In genomic region chr7:36091571-36092176, GRCh38 we compare ENCODE assay signal across 23 cellular contexts.
DNase-seq lines count a peak whose midpoint lies in the region; ATAC-seq, FAIRE-seq and TF ChIP-seq lines count a peak whose summit lies in the region.
"Had no signal": no experiment of that assay in that cellular context is flagged by ENCODE, and none has a peak within 500 bp of the region (broad histone marks: within the 10 kb centered on the region; RNA-seq: fewer than 3 reads in every experiment).

No MANE protein-coding gene starts in this region.

- peak; percentile 19 to 31 (median 26) for ATAC-seq in pancreas
- ATAC-seq: GM12878, HCT116 had no signal

- peak overlapping the region; percentile 60 for H3K4me2 ChIP-seq in hepatocyte
- H3K4me2 ChIP-seq: A549, PC-9 had no signal

- intact Hi-C loops in pancreas (cut with DNase I) (no loop called here), stomach (cut with DNase I; ENCODE audit: low total_unique reads) (no loop called here), kidney (cut with DNase I) (no loop called here)

- 66% methylated on average over 7 of the region's 7 CpGs for WGBS in hepatocyte (ENCODE audit: low lambda C conversion rate, missing lambda C conversion rate)
- WGBS in pancreas, 2 donors = 55 to 74% methylated on average over 7 of the region's 7 CpGs
- WGBS in stomach, 5 donors = 56 to 76% (median 67%) methylated on average over 7 of the region's 7 CpGs

- H3K36me3 ChIP-seq in hepatocyte (replicated peaks; ENCODE audit: insufficient read depth, low read depth) (no peaks in the 10 kb centered on the region), pancreas (no peaks in the 10 kb centered on the region), stomach (no peaks in the 10 kb centered on the region), kidney (ENCODE audit: control insufficient read depth in 1 of 2, insufficient read depth in 2 of 2, low read length in 2 of 2) (no peaks in the 10 kb centered on the region)

- H2AFZ ChIP-seq in hepatocyte = peak overlapping the region; percentile 12
- H2AFZ ChIP-seq: PC-9 had no signal

- no peaks in the 10 kb centered on the region for H3K79me2 ChIP-seq in hepatocyte

- H3K4me1 ChIP-seq in hepatocyte (ENCODE audit: insufficient read depth) (peaks cover 5% of the 10 kb centered on the region), pancreas (peaks cover 11 to 15% (median 14%) of the 10 kb centered on the region in 3 donors), stomach (peaks cover 0 to 12% (median 3%) of the 10 kb centered on the region in 4 donors), kidney (ENCODE audit: control insufficient read depth in 1 of 2, insufficient read depth in 1 of 2, low read depth in 1 of 2, low read length in 2 of 2) (no peaks in the 10 kb centered on the region)

- no peak for TF ChIP-seq EP300 in stomach (IDR thresholded peaks at IDR 0.05)

- H3K27me3 ChIP-seq in hepatocyte (no peaks in the 10 kb centered on the region), pancreas (no peaks in the 10 kb centered on the region), stomach (no peaks in the 10 kb centered on the region)

- H4K20me1 ChIP-seq in hepatocyte (ENCODE audit: insufficient read depth, poor library complexity, severe bottlenecking) = no peaks in the 10 kb centered on the region

- no peak for TF ChIP-seq POLR2A in stomach (IDR thresholded peaks at IDR 0.05)

- no peak overlapping the region for H3K4me3 ChIP-seq in hepatocyte
- no peak overlapping the region for H3K4me3 ChIP-seq in pancreas
- no peak overlapping the region for H3K4me3 ChIP-seq in stomach
- H3K4me3 ChIP-seq in kidney (ENCODE audit: low read length in 2 of 2) = no peak overlapping the region
- H3K4me3 ChIP-seq: A549, GM12878, PC-9 had no signal

- FAIRE-seq in pancreas (lab: Jason Lieb, UNC) (no peak), kidney (lab: Jason Lieb, UNC) (no peak)
- FAIRE-seq: A549, G401.6, GM12878 had no signal

- H3K9me3 ChIP-seq in hepatocyte (ENCODE audit: low read depth) (no peaks in the 10 kb centered on the region), pancreas (no peaks in the 10 kb centered on the region), stomach (no peaks in the 10 kb centered on the region), kidney (ENCODE audit: control insufficient read depth in 1 of 2, low read length in 2 of 2) (no peaks in the 10 kb centered on the region)
- H3K9me3 ChIP-seq: A549 had no signal

- no peak overlapping the region for H3K9ac ChIP-seq in kidney (ENCODE audit: low read length in 2 of 2)

- peak overlapping the region; percentile 56 for H3K27ac ChIP-seq in hepatocyte
- H3K27ac ChIP-seq in pancreas = peak overlapping the region; percentile 28 to 83 (median 68)
- H3K27ac ChIP-seq in stomach = peak overlapping the region; percentile 63 to 82 (median 73)
- H3K27ac ChIP-seq in kidney (ENCODE audit: low read depth in 2 of 2, low read length in 2 of 2) = no peak overlapping the region
- H3K27ac ChIP-seq: A549, HL-60, PC-9, RWPE1 had no signal

- TF ChIP-seq CTCF in hepatocyte (IDR thresholded peaks at IDR 0.05; ENCODE audit: poor library complexity) = no peak
- no peak for TF ChIP-seq CTCF in pancreas (IDR thresholded peaks at IDR 0.05)
- TF ChIP-seq CTCF in stomach (IDR thresholded peaks at IDR 0.05) = no peak
- no peak for TF ChIP-seq CTCF in kidney (IDR thresholded peaks at IDR 0.05; ENCODE audit: borderline replicate concordance, extremely low read depth, insufficient read depth)

- peak; percentile 33 for DNase-seq in NCI-H526 treated with DMSO at 0.1 percent for 48 hours (lab: John Stamatoyannopoulos, UW)
- no peak for DNase-seq in hepatocyte (ENCODE audit: low spot score)
- DNase-seq in pancreas = no peak
- DNase-seq in stomach = no peak
- DNase-seq in COLO829 (ENCODE audit: low spot score) = no peak
- DNase-seq in kidney = no peak
- DNase-seq in activated naive CD4-positive, alpha-beta T cell (lab: John Stamatoyannopoulos, UW) = no peak
- DNase-seq: C1 segment of cervical spinal cord; Caco-2; CD4-positive, alpha-beta memory T cell; KG1; MM.1S; NCI-H2029; NCI-H446; NCI-H524 treated with DMSO at 0.1 percent for 48 hours; PC-9; SHP77 treated with DMSO at 0.1 percent for 48 hours had no signal

- no peaks in the 10 kb centered on the region for H3K9me2 ChIP-seq in hepatocyte (replicated peaks; ENCODE audit: insufficient read depth)

Comparison
In these comparisons a context has a peak if more than half of its experiments do, and no peak if none do; other contexts are left out.
1. H3K27ac ChIP-seq: peak in hepatocyte (single experiment), pancreas (4 of 4) and stomach (5 of 5); none in kidney (0 of 2).